ENCODE assay signal across 8 cellular contexts in the genomic region with DNA sequence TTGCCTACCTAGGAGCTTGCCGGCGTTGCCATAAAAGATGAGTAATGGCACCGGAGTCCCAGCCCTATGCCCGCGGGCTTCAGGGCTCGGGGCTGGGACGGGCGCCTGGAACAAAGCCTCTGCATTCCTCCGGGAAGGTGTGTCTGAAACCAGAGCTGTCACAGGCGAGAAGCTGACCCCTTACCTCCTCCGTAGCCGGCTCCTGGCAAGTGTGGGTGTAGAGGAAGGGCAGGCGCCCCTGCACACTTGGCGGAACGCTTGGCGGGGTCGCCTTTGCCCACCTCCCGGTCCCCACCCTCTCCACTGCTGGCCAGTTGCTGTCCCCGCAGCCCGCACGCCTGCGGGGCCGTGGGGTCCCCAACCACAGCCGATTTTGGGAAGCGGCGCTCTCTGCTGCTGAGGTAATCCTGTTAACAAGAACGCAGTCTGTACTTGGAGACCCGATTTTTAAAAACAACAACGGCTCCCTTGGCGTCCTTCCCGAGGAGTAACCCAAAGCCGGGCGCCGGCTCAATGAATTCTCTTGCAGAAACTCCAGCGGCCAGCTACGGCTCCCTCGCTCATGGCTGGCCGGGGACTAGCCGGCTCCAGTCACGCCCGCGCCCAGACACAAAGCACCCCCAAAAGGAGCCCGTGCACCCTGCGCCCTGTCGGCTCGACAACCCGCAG.
DNase-seq lines count a peak whose midpoint lies in the region; ATAC-seq and TF ChIP-seq lines count a peak whose summit lies in the region.

No MANE protein-coding gene starts in this region.

- TF ChIP-seq CTCF in C4-2B (conservative IDR thresholded peaks at IDR 0.05) (no peak), endodermal cell (conservative IDR thresholded peaks at IDR 0.05) (no peak), mesothelial cell of epicardium (IDR thresholded peaks at IDR 0.05; ENCODE audit: unreplicated experiment) (no peak)

- H3K27me3 Mint-ChIP-seq in endodermal cell (ENCODE audit: insufficient read depth) = peaks cover 36% of the 10 kb centered on the region
- H3K27me3 Mint-ChIP-seq in mesothelial cell of epicardium (ENCODE audit: low read depth) = peaks cover 51% of the 10 kb centered on the region

- no peaks in the 10 kb centered on the region for H3K36me3 Mint-ChIP-seq in endodermal cell (ENCODE audit: low read depth)
- H3K36me3 Mint-ChIP-seq in mesothelial cell of epicardium = no peaks in the 10 kb centered on the region

- H3K27ac Mint-ChIP-seq in endodermal cell (peak overlapping the region; percentile 79), mesothelial cell of epicardium (peak overlapping the region; percentile 93)

- H3K4me3 Mint-ChIP-seq in endodermal cell (peak overlapping the region; percentile 65), mesothelial cell of epicardium (peak overlapping the region; percentile 70)

- H3K9me3 Mint-ChIP-seq in endodermal cell (no peaks in the 10 kb centered on the region), mesothelial cell of epicardium (no peaks in the 10 kb centered on the region)

- H3K36me3 ChIP-seq in endodermal cell (ENCODE audit: control insufficient read depth, insufficient read depth, low read length) (no peaks in the 10 kb centered on the region), urinary bladder (ENCODE audit: insufficient read depth) (no peaks in the 10 kb centered on the region)

- H3K27ac ChIP-seq in C4-2B (peak overlapping the region; percentile 13; the same call in 1 of the 2 replicates), endodermal cell (ENCODE audit: low read depth, low read length) (no peak overlapping the region), urinary bladder (ENCODE audit: low read depth) (peak overlapping the region; percentile 62)

- peaks cover 23% of the 10 kb centered on the region for H3K4me1 ChIP-seq in endodermal cell (ENCODE audit: control insufficient read depth, insufficient read depth, low read length)
- no peaks in the 10 kb centered on the region for H3K4me1 ChIP-seq in urinary bladder (ENCODE audit: insufficient read depth)

- 2% methylated on average over 17 to 44 of the region's 47 CpGs for WGBS in endodermal cell (ENCODE audit: insufficient coverage in 1 of 2, insufficient read length in 1 of 2), 2 experiments
- WGBS in urinary bladder = 3% methylated on average over 47 of the region's 47 CpGs

- H3K9me3 ChIP-seq in endodermal cell (ENCODE audit: control insufficient read depth, low read length) = no peaks in the 10 kb centered on the region

- ATAC-seq in GM21423 (IDR thresholded peaks at IDR 0.05; ENCODE audit: unreplicated experiment) (peak; percentile 6), GM19351 (IDR thresholded peaks at IDR 0.05; ENCODE audit: unreplicated experiment) (no peak)

- peak overlapping the region; percentile 82 for H3K4me3 ChIP-seq in endodermal cell (ENCODE audit: low read length)
- H3K4me3 ChIP-seq in urinary bladder (ENCODE audit: low read depth, low read length) = peak overlapping the region; percentile 19

- H3K27me3 ChIP-seq in endodermal cell (ENCODE audit: control insufficient read depth, insufficient read depth, low read length, poor library complexity, severe bottlenecking) = peaks cover 30% of the 10 kb centered on the region

- H3K4me1 Mint-ChIP-seq in endodermal cell = peaks cover 54% of the 10 kb centered on the region
- peaks cover 50% of the 10 kb centered on the region for H3K4me1 Mint-ChIP-seq in mesothelial cell of epicardium

- DNase-seq in NCI-H226 = peak; percentile 73
- DNase-seq in endodermal cell = peak; percentile 88
- DNase-seq in mesothelial cell of epicardium (ENCODE audit: low spot score in 2 of 2, unreplicated experiment in 2 of 2) = peak; percentile 32 to 72
- no peak for DNase-seq in amniotic stem cell (lab: John Stamatoyannopoulos, UW)

- H3K9ac ChIP-seq in endodermal cell (ENCODE audit: extremely low read depth, low read length, poor library complexity, severe bottlenecking) = peak overlapping the region; percentile 48
